9 cellular contexts compared by ENCODE assay signal in the genomic region with DNA sequence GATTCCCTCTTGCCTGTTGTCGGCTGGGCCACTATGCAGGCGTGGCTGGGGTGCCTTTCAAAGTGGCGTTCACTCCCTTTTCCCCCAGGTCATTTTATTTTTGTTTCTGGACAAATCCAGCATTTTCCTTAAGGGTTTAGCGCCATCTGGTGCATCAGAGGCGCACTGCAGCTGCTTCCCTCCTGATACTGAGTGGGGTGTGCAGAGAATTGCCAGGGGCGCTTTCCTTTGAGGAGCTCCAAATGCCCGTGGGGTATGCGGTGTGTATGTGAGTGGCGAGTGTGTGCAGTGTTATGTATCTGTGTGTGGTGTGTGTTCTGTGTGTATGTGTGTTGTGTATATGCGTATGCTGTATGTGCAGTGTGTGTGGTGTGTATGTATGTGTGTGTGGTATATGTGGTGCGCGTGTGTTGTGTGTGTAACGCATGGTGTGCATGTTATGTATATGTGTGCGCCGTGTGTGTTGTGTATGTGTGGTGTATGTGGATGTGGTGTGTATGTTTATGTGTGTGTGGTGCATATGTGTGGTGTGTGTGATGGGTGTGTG.
DNase-seq lines count a peak whose midpoint lies in the region; ATAC-seq, FAIRE-seq and TF ChIP-seq lines count a peak whose summit lies in the region.
"Had no signal": no experiment of that assay in that cellular context is flagged by ENCODE, and none has a peak within 500 bp of the region (broad histone marks: within the 10 kb centered on the region; RNA-seq: fewer than 3 reads in every experiment).

No MANE protein-coding gene starts in this region.

- H3K4me1 ChIP-seq in Loucy (ENCODE audit: insufficient read depth, low read length, poor library complexity, severe bottlenecking) (no peaks in the 10 kb centered on the region), astrocyte (ENCODE audit: insufficient read depth, low read length) (peaks cover 13% of the 10 kb centered on the region), small intestine (ENCODE audit: control insufficient read depth in 2 of 2, insufficient read depth in 1 of 2, low read depth in 1 of 2, low read length in 1 of 2) (peaks cover 0 to 3% of the 10 kb centered on the region in 2 donors)

- H2AFZ ChIP-seq in Loucy (ENCODE audit: low read length) (no peak overlapping the region), astrocyte (ENCODE audit: low read depth, low read length) (peak overlapping the region; percentile 32)

- H3K9me3 Mint-ChIP-seq in CD14-positive monocyte = peaks cover 0 to 3% (median 0%) of the 10 kb centered on the region in 7 donors
- no peaks in the 10 kb centered on the region for H3K9me3 Mint-ChIP-seq in astrocyte (ENCODE audit: unreplicated experiment)

- WGBS in small intestine, 3 donors = 36 to 38% (median 36%) methylated on average over 15 of the region's 15 CpGs

- H3K79me2 ChIP-seq in Loucy (ENCODE audit: insufficient read depth, low read length) (no peaks in the 10 kb centered on the region), astrocyte (ENCODE audit: insufficient read depth, low read length) (no peaks in the 10 kb centered on the region)

- no peaks in the 10 kb centered on the region for H3K9me3 ChIP-seq in Loucy (ENCODE audit: insufficient read depth, low read depth, low read length)
- H3K9me3 ChIP-seq in T-helper 17 cell (ENCODE audit: control insufficient read depth, low read length, poor library complexity, severe bottlenecking) = no peaks in the 10 kb centered on the region
- H3K9me3 ChIP-seq in astrocyte (ENCODE audit: insufficient read depth, low read depth, low read length) = no peaks in the 10 kb centered on the region
- H3K9me3 ChIP-seq in small intestine (ENCODE audit: control insufficient read depth, low read depth) = no peaks in the 10 kb centered on the region

- H3K36me3 ChIP-seq in Loucy (ENCODE audit: insufficient read depth, low read length) (no peaks in the 10 kb centered on the region), astrocyte (ENCODE audit: insufficient read depth, low read length) (no peaks in the 10 kb centered on the region), small intestine (ENCODE audit: control insufficient read depth in 2 of 2, insufficient read depth in 2 of 2, low read length in 2 of 2) (no peaks in the 10 kb centered on the region)

- no peak overlapping the region for H3K4me3 ChIP-seq in Loucy (ENCODE audit: low read length, poor library complexity, severe bottlenecking)
- no peak overlapping the region for H3K4me3 ChIP-seq in astrocyte (ENCODE audit: insufficient read depth, low read depth, low read length)
- H3K4me3 ChIP-seq in small intestine (ENCODE audit: low read depth in 1 of 2, low read length in 2 of 2) = no peak overlapping the region
- H3K4me3 ChIP-seq: SK-N-MC had no signal

- H3K4me3 Mint-ChIP-seq in CD14-positive monocyte (no peak overlapping the region), T-helper 17 cell (no peak overlapping the region), astrocyte (ENCODE audit: unreplicated experiment) (no peak overlapping the region)

- ATAC-seq in T-helper 17 cell = peak; percentile 44
- no peak for ATAC-seq in GM19397 (IDR thresholded peaks at IDR 0.05; ENCODE audit: unreplicated experiment)

- no peaks in the 10 kb centered on the region for H3K9me2 ChIP-seq in Loucy (replicated peaks; ENCODE audit: low read depth, low read length)

- H4K20me1 ChIP-seq in Loucy (ENCODE audit: insufficient read depth, low read length, poor library complexity, severe bottlenecking) (no peaks in the 10 kb centered on the region), astrocyte (ENCODE audit: insufficient read depth, low read length) (no peaks in the 10 kb centered on the region)

- no peaks in the 10 kb centered on the region for H3K27me3 ChIP-seq in Loucy (ENCODE audit: insufficient read depth, low read length, poor library complexity, severe bottlenecking)
- no peaks in the 10 kb centered on the region for H3K27me3 ChIP-seq in astrocyte (ENCODE audit: insufficient read depth, low read length)
- no peaks in the 10 kb centered on the region for H3K27me3 ChIP-seq in small intestine (ENCODE audit: control insufficient read depth in 2 of 2, insufficient read depth in 2 of 2, low read length in 2 of 2)

- H3K4me1 Mint-ChIP-seq in CD14-positive monocyte (peaks cover 33% of the 10 kb centered on the region), T-helper 17 cell (peaks cover 6% of the 10 kb centered on the region), astrocyte (ENCODE audit: low read depth, unreplicated experiment) (no peaks in the 10 kb centered on the region)

- H3K9ac ChIP-seq in Loucy (ENCODE audit: low read depth, low read length, poor library complexity, severe bottlenecking) (no peak overlapping the region), astrocyte (ENCODE audit: low read length) (peak overlapping the region; percentile 33)

- no peak overlapping the region for H3K4me2 ChIP-seq in Loucy (ENCODE audit: low read depth, low read length, poor library complexity, severe bottlenecking)
- peak overlapping the region; percentile 50 for H3K4me2 ChIP-seq in astrocyte (ENCODE audit: low read length)

- FAIRE-seq in astrocyte (lab: Jason Lieb, UNC) = no peak
- no peak for FAIRE-seq in small intestine (lab: Jason Lieb, UNC)

- DNase-seq in CD14-positive monocyte (ENCODE audit: low spot score) (no peak), GM19238 (ENCODE audit: insufficient read length, low spot score) (peak; percentile 34), T-helper 17 cell (peak; percentile 33 to 58 (median 44)), astrocyte (ENCODE audit: low read depth) (peak; percentile 16), hepatic stellate cell (ENCODE audit: low spot score) (peak; percentile 69), small intestine (peak; percentile 62)

- H3K36me3 Mint-ChIP-seq in CD14-positive monocyte (no peaks in the 10 kb centered on the region), T-helper 17 cell (ENCODE audit: low read depth) (no peaks in the 10 kb centered on the region), astrocyte (ENCODE audit: low read depth, unreplicated experiment) (no peaks in the 10 kb centered on the region)

- H3K27ac Mint-ChIP-seq in CD14-positive monocyte (no peak overlapping the region), T-helper 17 cell (no peak overlapping the region), astrocyte (ENCODE audit: unreplicated experiment) (no peak overlapping the region)

- no peaks in the 10 kb centered on the region for H3F3A ChIP-seq in Loucy (ENCODE audit: low read depth)

- peak; percentile 96 for TF ChIP-seq CTCF in CD14-positive monocyte (IDR thresholded peaks at IDR 0.05)
- TF ChIP-seq CTCF in Loucy (conservative IDR thresholded peaks at IDR 0.05; ENCODE audit: low read length) = peak; percentile 99
- TF ChIP-seq CTCF in astrocyte (IDR thresholded peaks at IDR 0.05; ENCODE audit: insufficient read depth, low read depth, low read length) = peak; percentile 97

- intact Hi-C loops in CD14-positive monocyte (cut with micrococcal nuclease) = loop anchor here (2.0 to 5.0 kb wide), 3 partner anchors 257 to 443 kb away; no protein-coding TSS in a partner anchor

- H3K27ac ChIP-seq in astrocyte (ENCODE audit: low read depth, low read length) (no peak overlapping the region), small intestine (ENCODE audit: low read depth in 1 of 2, low read length in 1 of 2) (no peak overlapping the region)
- H3K27ac ChIP-seq: SK-N-MC had no signal

- H3K27me3 Mint-ChIP-seq in CD14-positive monocyte (ENCODE audit: low read depth in 3 of 3) (peaks cover 0 to 5% (median 3%) of the 10 kb centered on the region in 3 donors), T-helper 17 cell (no peaks in the 10 kb centered on the region), astrocyte (ENCODE audit: low read depth, unreplicated experiment) (peaks cover 4% of the 10 kb centered on the region)
